ENCODE assay signal across 1 cellular context in the genomic region with DNA sequence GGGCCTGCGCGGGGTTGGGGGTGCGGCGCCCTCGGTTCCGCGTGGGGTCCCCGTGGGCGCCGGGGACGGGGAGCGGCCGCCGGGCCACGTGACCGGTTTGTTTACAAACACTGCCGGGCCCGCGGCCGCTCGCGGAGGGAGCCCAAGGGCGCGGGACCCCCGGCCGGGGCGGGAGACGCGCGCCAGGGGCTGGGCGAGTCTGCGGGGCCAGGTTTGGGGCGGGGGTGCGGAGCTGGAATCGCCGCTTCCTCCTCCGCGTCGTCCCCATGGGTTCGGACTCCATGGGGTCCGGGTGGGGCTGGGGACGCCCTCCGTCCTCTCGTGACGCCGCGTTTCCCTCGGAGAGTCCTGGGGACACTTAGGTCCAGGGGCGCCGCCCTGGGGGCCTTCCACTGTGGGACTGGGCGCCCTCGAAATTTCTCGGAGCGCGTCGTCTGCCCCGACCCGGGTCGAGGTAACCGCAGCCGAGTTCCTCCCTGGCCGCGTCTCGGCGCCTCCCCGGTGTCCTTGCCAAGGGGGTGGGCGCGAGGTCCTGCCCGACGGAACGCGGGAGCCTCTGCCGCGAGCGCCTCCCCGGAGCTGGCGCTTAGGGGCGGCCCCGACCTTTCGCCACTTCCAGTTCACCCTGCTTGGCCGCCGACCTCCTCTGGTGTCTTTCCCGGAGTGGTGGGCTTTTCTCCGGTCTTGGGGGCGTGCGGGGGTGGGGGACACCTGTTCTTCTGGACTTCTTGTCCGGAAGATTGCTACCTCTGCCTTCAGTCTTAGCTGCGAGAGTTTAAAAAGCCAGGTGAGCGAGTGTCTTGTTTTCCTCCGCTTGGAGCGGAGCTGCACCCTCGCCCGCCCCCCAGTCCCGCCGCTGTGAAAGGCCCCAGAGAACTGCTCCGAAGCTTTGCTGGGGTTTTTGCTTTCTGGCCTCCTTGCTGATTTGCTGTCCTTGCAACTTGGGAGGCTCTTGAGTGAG.
TF ChIP-seq lines count a peak whose summit lies in the region.

No MANE protein-coding gene starts in this region.

TF ChIP-seq in HepG2, 621 proteins besides CTCF, POLR2A, EP300 and RAD21 (continues in another document):
- TF ChIP-seq, protein P1, sequence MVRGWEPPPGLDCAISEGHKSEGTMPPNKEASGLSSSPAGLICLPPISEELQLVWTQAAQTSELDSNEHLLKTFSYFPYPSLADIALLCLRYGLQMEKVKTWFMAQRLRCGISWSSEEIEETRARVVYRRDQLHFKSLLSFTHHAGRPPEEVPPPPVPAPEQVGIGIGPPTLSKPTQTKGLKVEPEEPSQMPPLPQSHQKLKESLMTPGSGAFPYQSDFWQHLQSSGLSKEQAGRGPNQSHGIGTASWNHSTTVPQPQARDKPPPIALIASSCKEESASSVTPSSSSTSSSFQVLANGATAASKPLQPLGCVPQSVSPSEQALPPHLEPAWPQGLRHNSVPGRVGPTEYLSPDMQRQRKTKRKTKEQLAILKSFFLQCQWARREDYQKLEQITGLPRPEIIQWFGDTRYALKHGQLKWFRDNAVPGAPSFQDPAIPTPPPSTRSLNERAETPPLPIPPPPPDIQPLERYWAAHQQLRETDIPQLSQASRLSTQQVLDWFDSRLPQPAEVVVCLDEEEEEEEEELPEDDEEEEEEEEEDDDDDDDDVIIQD (CRISPR knock-in tag; IDR thresholded peaks at IDR 0.05; ENCODE audit: low read depth) = no peak
- TF ChIP-seq TARDBP (CRISPR knock-in tag; IDR thresholded peaks at IDR 0.05) (no peak), MTA1 (CRISPR knock-in tag; IDR thresholded peaks at IDR 0.05; ENCODE audit: borderline replicate concordance) (peak; percentile 86; the same call in 1 of the 2 replicates), GATA4 (IDR thresholded peaks at IDR 0.05; ENCODE audit: borderline replicate concordance, low read depth) (no peak), SALL1 (CRISPR knock-in tag; IDR thresholded peaks at IDR 0.05) (peak; percentile 58; the same call in 1 of the 2 replicates), MLLT10 (CRISPR knock-in tag; IDR thresholded peaks at IDR 0.05) (no peak), SMARCC2 (IDR thresholded peaks at IDR 0.05) (no peak), CBFB (CRISPR knock-in tag; IDR thresholded peaks at IDR 0.05) (0 out of 2 replicates have a peak, but pooled peaks have one; percentile 44), ZNF558 (CRISPR knock-in tag; IDR thresholded peaks at IDR 0.05; ENCODE audit: borderline replicate concordance) (0 out of 2 replicates have a peak, but pooled peaks have one; percentile 19), ZNF136 (CRISPR knock-in tag; IDR thresholded peaks at IDR 0.05; ENCODE audit: low read depth) (0 out of 2 replicates have a peak, but pooled peaks have one; percentile 37), ZNF234 (CRISPR knock-in tag; conservative IDR thresholded peaks at IDR 0.05) (no peak), ZNF776 (CRISPR knock-in tag; IDR thresholded peaks at IDR 0.05) (0 out of 2 replicates have a peak, but pooled peaks have one; percentile 4), MATR3 (CRISPR knock-in tag; IDR thresholded peaks at IDR 0.05) (no peak), ZNF460 (CRISPR knock-in tag; IDR thresholded peaks at IDR 0.05; ENCODE audit: borderline replicate concordance) (no peak), NR2C2 (CRISPR knock-in tag; IDR thresholded peaks at IDR 0.05; ENCODE audit: borderline replicate concordance) (peak; percentile 48; the same call in 1 of the 2 replicates), KDM1A (CRISPR knock-in tag; IDR thresholded peaks at IDR 0.05) (no peak), ZNF17 (CRISPR knock-in tag; IDR thresholded peaks at IDR 0.05) (no peak), PHF8 (CRISPR knock-in tag; IDR thresholded peaks at IDR 0.05) (0 out of 2 replicates have a peak, but pooled peaks have one; percentile 36), NAIF1 (CRISPR knock-in tag; IDR thresholded peaks at IDR 0.05; ENCODE audit: borderline replicate concordance) (no peak), JUN (CRISPR knock-in tag; IDR thresholded peaks at IDR 0.05) (no peak), ZFX (CRISPR knock-in tag; IDR thresholded peaks at IDR 0.05; ENCODE audit: low read depth) (peak; percentile 41), GATAD2A (CRISPR knock-in tag; IDR thresholded peaks at IDR 0.05) (peak; percentile 19; the same call in 1 of the 2 replicates), ZNF773 (CRISPR knock-in tag; IDR thresholded peaks at IDR 0.05; ENCODE audit: borderline replicate concordance) (no peak), ZMYM2 (CRISPR knock-in tag; IDR thresholded peaks at IDR 0.05) (no peak), ATF1 (CRISPR knock-in tag; IDR thresholded peaks at IDR 0.05) (no peak), SATB2 (CRISPR knock-in tag; IDR thresholded peaks at IDR 0.05) (no peak), ZFP37 (CRISPR knock-in tag; IDR thresholded peaks at IDR 0.05; ENCODE audit: borderline replicate concordance) (no peak), HOXD1 (CRISPR knock-in tag; IDR thresholded peaks at IDR 0.05) (peak; percentile 49; the same call in 1 of the 2 replicates), ZNF354B (CRISPR knock-in tag; IDR thresholded peaks at IDR 0.05) (no peak), ZNF790 (CRISPR knock-in tag; IDR thresholded peaks at IDR 0.05; ENCODE audit: borderline replicate concordance) (peak; percentile 47), RNF2 (conservative IDR thresholded peaks at IDR 0.05; ENCODE audit: low read depth) (no peak)
- TF ChIP-seq, protein P2, sequence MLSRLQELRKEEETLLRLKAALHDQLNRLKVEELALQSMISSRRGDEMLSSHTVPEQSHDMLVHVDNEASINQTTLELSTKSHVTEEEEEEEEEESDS (CRISPR knock-in tag; IDR thresholded peaks at IDR 0.05; ENCODE audit: borderline replicate concordance) = no peak
- TF ChIP-seq, protein P3, sequence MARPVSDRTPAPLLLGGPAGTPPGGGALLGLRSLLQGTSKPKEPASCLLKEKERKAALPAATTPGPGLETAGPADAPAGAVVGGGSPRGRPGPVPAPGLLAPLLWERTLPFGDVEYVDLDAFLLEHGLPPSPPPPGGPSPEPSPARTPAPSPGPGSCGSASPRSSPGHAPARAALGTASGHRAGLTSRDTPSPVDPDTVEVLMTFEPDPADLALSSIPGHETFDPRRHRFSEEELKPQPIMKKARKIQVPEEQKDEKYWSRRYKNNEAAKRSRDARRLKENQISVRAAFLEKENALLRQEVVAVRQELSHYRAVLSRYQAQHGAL (CRISPR knock-in tag; IDR thresholded peaks at IDR 0.05; ENCODE audit: not compliant biosample characterization) = no peak
- TF ChIP-seq, protein P4, sequence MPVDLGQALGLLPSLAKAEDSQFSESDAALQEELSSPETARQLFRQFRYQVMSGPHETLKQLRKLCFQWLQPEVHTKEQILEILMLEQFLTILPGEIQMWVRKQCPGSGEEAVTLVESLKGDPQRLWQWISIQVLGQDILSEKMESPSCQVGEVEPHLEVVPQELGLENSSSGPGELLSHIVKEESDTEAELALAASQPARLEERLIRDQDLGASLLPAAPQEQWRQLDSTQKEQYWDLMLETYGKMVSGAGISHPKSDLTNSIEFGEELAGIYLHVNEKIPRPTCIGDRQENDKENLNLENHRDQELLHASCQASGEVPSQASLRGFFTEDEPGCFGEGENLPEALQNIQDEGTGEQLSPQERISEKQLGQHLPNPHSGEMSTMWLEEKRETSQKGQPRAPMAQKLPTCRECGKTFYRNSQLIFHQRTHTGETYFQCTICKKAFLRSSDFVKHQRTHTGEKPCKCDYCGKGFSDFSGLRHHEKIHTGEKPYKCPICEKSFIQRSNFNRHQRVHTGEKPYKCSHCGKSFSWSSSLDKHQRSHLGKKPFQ (CRISPR knock-in tag; IDR thresholded peaks at IDR 0.05; ENCODE audit: insufficient replicate concordance) = no peak
- TF ChIP-seq, protein P5, sequence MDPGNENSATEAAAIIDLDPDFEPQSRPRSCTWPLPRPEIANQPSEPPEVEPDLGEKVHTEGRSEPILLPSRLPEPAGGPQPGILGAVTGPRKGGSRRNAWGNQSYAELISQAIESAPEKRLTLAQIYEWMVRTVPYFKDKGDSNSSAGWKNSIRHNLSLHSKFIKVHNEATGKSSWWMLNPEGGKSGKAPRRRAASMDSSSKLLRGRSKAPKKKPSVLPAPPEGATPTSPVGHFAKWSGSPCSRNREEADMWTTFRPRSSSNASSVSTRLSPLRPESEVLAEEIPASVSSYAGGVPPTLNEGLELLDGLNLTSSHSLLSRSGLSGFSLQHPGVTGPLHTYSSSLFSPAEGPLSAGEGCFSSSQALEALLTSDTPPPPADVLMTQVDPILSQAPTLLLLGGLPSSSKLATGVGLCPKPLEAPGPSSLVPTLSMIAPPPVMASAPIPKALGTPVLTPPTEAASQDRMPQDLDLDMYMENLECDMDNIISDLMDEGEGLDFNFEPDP (CRISPR knock-in tag; conservative IDR thresholded peaks at IDR 0.05) = 0 out of 2 replicates have a peak, but pooled peaks have one; percentile 81
- TF ChIP-seq, protein P6, sequence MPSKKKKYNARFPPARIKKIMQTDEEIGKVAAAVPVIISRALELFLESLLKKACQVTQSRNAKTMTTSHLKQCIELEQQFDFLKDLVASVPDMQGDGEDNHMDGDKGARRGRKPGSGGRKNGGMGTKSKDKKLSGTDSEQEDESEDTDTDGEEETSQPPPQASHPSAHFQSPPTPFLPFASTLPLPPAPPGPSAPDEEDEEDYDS (CRISPR knock-in tag; IDR thresholded peaks at IDR 0.05) = no peak
- TF ChIP-seq, protein P7, sequence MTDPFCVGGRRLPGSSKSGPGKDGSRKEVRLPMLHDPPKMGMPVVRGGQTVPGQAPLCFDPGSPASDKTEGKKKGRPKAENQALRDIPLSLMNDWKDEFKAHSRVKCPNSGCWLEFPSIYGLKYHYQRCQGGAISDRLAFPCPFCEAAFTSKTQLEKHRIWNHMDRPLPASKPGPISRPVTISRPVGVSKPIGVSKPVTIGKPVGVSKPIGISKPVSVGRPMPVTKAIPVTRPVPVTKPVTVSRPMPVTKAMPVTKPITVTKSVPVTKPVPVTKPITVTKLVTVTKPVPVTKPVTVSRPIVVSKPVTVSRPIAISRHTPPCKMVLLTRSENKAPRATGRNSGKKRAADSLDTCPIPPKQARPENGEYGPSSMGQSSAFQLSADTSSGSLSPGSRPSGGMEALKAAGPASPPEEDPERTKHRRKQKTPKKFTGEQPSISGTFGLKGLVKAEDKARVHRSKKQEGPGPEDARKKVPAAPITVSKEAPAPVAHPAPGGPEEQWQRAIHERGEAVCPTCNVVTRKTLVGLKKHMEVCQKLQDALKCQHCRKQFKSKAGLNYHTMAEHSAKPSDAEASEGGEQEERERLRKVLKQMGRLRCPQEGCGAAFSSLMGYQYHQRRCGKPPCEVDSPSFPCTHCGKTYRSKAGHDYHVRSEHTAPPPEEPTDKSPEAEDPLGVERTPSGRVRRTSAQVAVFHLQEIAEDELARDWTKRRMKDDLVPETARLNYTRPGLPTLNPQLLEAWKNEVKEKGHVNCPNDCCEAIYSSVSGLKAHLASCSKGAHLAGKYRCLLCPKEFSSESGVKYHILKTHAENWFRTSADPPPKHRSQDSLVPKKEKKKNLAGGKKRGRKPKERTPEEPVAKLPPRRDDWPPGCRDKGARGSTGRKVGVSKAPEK (CRISPR knock-in tag; IDR thresholded peaks at IDR 0.05; ENCODE audit: borderline replicate concordance) = peak; percentile 76; the same call in 1 of the 2 replicates
- TF ChIP-seq, protein P8, sequence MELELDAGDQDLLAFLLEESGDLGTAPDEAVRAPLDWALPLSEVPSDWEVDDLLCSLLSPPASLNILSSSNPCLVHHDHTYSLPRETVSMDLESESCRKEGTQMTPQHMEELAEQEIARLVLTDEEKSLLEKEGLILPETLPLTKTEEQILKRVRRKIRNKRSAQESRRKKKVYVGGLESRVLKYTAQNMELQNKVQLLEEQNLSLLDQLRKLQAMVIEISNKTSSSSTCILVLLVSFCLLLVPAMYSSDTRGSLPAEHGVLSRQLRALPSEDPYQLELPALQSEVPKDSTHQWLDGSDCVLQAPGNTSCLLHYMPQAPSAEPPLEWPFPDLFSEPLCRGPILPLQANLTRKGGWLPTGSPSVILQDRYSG (CRISPR knock-in tag; IDR thresholded peaks at IDR 0.05) = no peak
- TF ChIP-seq, protein P9, sequence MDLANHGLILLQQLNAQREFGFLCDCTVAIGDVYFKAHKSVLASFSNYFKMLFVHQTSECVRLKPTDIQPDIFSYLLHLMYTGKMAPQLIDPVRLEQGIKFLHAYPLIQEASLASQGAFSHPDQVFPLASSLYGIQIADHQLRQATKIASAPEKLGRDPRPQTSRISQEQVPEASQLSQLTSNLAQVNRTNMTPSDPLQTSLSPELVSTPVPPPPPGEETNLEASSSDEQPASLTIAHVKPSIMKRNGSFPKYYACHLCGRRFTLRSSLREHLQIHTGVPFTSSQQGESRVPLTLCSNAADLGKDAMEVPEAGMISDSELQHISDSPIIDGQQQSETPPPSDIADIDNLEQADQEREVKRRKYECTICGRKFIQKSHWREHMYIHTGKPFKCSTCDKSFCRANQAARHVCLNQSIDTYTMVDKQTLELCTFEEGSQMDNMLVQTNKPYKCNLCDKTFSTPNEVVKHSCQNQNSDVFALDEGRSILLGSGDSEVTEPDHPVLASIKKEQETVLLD (CRISPR knock-in tag; IDR thresholded peaks at IDR 0.05; ENCODE audit: low read depth) = 0 out of 2 replicates have a peak, but pooled peaks have one; percentile 2
- TF ChIP-seq, protein P10, sequence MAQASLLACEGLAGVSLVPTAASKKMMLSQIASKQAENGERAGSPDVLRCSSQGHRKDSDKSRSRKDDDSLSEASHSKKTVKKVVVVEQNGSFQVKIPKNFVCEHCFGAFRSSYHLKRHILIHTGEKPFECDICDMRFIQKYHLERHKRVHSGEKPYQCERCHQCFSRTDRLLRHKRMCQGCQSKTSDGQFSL (CRISPR knock-in tag; IDR thresholded peaks at IDR 0.05) = no peak
- TF ChIP-seq, protein P11, sequence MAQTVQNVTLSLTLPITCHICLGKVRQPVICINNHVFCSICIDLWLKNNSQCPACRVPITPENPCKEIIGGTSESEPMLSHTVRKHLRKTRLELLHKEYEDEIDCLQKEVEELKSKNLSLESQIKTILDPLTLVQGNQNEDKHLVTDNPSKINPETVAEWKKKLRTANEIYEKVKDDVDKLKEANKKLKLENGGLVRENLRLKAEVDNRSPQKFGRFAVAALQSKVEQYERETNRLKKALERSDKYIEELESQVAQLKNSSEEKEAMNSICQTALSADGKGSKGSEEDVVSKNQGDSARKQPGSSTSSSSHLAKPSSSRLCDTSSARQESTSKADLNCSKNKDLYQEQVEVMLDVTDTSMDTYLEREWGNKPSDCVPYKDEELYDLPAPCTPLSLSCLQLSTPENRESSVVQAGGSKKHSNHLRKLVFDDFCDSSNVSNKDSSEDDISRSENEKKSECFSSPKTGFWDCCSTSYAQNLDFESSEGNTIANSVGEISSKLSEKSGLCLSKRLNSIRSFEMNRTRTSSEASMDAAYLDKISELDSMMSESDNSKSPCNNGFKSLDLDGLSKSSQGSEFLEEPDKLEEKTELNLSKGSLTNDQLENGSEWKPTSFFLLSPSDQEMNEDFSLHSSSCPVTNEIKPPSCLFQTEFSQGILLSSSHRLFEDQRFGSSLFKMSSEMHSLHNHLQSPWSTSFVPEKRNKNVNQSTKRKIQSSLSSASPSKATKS (CRISPR knock-in tag; IDR thresholded peaks at IDR 0.05) = no peak
